33 cellular contexts compared by ENCODE assay signal in genomic region chr15:100180921-100181320, GRCh38.
"Had no signal": no experiment of that assay in that cellular context is flagged by ENCODE, and none has a peak within 500 bp of the region (broad histone marks: within the 10 kb centered on the region; RNA-seq: fewer than 3 reads in every experiment).

No MANE protein-coding gene starts in this region.

- H3K27ac Mint-ChIP-seq: activated B cell treated with CpG ODN at 0.5 μM for 24 hours; activated CD4-positive, alpha-beta memory T cell treated with anti-CD3 and anti-CD28 coated beads for 36 hours; activated naive CD4-positive, alpha-beta T cell treated with anti-CD3 and anti-CD28 coated beads for 36 hours; activated naive CD4-positive, alpha-beta T cell treated with anti-CD3 and anti-CD28 coated beads, Interleukin-2, amount 50 U/mL, for 72 hours; activated T-helper 1 cell treated with anti-CD3 and anti-CD28 coated beads, Interleukin-12 subunit alpha, Interleukin-12 subunit beta, Interleukin-2, Interleukin-4 antibody, amounts not matched to agents 30 ng/mL and 10 ng/mL and 1 ng/mL, durations not matched to agents 14 hours and 24 hours and 36 hours; brain had no signal

- H2AFZ ChIP-seq: PC-9 had no signal

- H3K4me1 Mint-ChIP-seq: activated B cell treated with CpG ODN at 0.5 μM for 24 hours, brain had no signal

- ATAC-seq: activated naive CD4-positive, alpha-beta T cell treated with anti-CD3 and anti-CD28 coated beads, Interleukin-2, amount 50 U/mL, for 72 hours; activated T-cell treated with anti-CD3 and anti-CD28 coated beads, Interleukin-2, amount 50 U/mL, for 4 hours; K562 had no signal

- H3K36me3 ChIP-seq: adrenal gland had no signal

- H3K9me3 ChIP-seq: adrenal gland had no signal

- H3K4me3 ChIP-seq: adrenal gland, K562, PC-9 had no signal

- H3K4me3 Mint-ChIP-seq: activated B cell treated with CpG ODN at 0.5 μM for 24 hours; activated CD4-positive, alpha-beta memory T cell treated with anti-CD3 and anti-CD28 coated beads for 36 hours; activated naive CD4-positive, alpha-beta T cell treated with anti-CD3 and anti-CD28 coated beads for 36 hours; activated T-cell treated with anti-CD3 and anti-CD28 coated beads, Interleukin-2, amount 50 U/mL, for 4 hours; activated T-helper 1 cell treated with anti-CD3 and anti-CD28 coated beads, Interleukin-12 subunit alpha, Interleukin-12 subunit beta, Interleukin-2, Interleukin-4 antibody, amounts not matched to agents 30 ng/mL and 10 ng/mL and 1 ng/mL, durations not matched to agents 14 hours and 24 hours and 36 hours; brain had no signal

- H3K27ac ChIP-seq: adrenal gland, PC-9, VCaP had no signal

- H3K27me3 ChIP-seq: adrenal gland had no signal

- H3K36me3 Mint-ChIP-seq: activated CD4-positive, alpha-beta memory T cell treated with anti-CD3 and anti-CD28 coated beads for 36 hours; brain had no signal

- H3K4me2 ChIP-seq: PC-9 had no signal

- H3K27me3 Mint-ChIP-seq: activated CD4-positive, alpha-beta memory T cell treated with anti-CD3 and anti-CD28 coated beads for 36 hours had no signal

- DNase-seq: activated B cell treated with CpG ODN at 0.5 μM for 24 hours; activated CD4-positive, alpha-beta memory T cell treated with anti-CD3 and anti-CD28 coated beads for 36 hours; activated CD4-positive, alpha-beta T cell treated with anti-CD3 and anti-CD28 coated beads for 4 hours; activated CD4-positive, alpha-beta T cell treated with anti-CD3 and anti-CD28 coated beads, Interleukin-2, amount 50 U/mL, for 1 hour; activated CD4-positive, CD25-positive, alpha-beta regulatory T cell treated with anti-CD3 and anti-CD28 coated beads, Interleukin-2, amount 50 U/mL, for 72 hours; activated gamma-delta T cell treated with Interleukin-2 at 50 U/mL for 16 hours; activated naive CD4-positive, alpha-beta T cell treated with anti-CD3 and anti-CD28 coated beads for 36 hours; activated T-cell treated with anti-CD3 and anti-CD28 coated beads for 4 hours; activated T-cell treated with anti-CD3 and anti-CD28 coated beads, Interleukin-2, amount 50 U/mL, for 4 hours; anterior cingulate cortex; caudate nucleus; cerebellar nuclear complex; NCI-H1092; NCI-H1436 treated with DMSO at 0.1 percent for 48 hours; NCI-H1694 treated with DMSO at 0.1 percent for 48 hours; NCI-H2029; NCI-H2171; NCI-H510A; NCI-H526; NCI-H748 treated with DMSO at 0.1 percent for 48 hours; NK-92 treated with Interleukin-12 subunit alpha and Interleukin-12 subunit beta, amount 100 ng/mL, for 24 hours; PC-9; Right ventricle myocardium superior; SW 1271; T-helper 1 cell; T-helper 2 cell; T-helper 9 cell had no signal

- H3K4me1 ChIP-seq: adrenal gland had no signal
